Comparison of ENCODE assay signal across 1 cellular context in genomic region chr3:61561374-61562041, GRCh38.
TF ChIP-seq lines count a peak whose summit lies in the region.

Gene PTPRG (plus strand): TSS chr3:61561571. CDS start chr3:61562288, 717 bp downstream.

TF ChIP-seq in SK-N-SH, 30 proteins besides CTCF, POLR2A, EP300 and RAD21 (continued from another document):
- no peak for TF ChIP-seq IRF3 (IDR thresholded peaks at IDR 0.05; ENCODE audit: low read depth, low read length)
- peak; percentile 20; the same call in 1 of the 2 replicates for TF ChIP-seq TCF12 (IDR thresholded peaks at IDR 0.05)
- peak; percentile 90 for TF ChIP-seq POLR2AphosphoS5 (IDR thresholded peaks at IDR 0.05; ENCODE audit: low read depth, low read length)
